In the genomic region with DNA sequence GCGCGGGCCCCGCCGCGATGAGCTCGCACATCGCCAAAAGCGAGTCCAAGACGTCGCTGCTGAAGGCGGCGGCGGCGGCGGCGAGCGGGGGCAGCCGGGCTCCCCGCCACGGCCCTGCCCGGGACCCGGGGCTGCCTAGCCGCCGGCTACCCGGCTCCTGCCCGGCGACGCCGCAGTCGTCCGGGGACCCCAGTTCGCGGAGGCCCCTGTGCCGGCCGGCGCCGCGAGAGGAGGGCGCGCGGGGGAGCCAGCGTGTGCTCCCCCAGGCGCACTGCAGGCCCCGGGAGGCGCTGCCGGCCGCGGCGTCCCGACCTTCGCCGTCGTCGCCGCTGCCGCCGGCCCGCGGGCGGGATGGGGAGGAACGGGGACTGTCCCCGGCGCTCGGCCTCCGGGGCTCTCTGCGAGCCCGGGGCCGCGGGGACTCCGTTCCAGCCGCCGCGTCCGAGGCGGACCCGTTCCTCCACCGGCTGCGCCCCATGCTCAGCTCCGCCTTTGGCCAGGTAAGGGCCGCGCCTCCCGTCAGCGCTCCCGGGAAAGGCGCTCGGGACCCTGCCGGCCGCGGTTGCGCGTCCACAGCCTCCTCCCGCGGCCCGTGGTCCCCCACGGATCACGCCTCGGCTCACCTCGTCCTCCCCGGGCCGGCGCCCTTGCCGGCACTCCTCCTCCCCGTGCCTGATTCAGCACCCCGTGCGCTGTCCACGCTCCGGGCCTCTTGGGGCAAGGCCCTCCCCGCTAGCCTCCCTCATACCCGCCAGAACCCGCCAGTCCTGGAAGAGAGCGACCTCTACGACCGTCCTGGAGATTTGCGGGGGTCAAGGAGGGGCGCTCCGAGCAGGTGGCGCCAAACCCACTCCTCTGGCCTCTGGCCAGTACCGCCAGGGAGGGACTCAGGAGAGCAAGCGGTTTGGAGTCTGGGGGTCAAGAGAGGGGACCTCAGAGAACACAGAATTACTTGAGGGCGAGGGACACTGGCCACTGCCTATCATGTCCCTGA, we compare ENCODE assay signal across 7 cellular contexts. TPM values are rescaled to one million over a fixed set of nuclear protein-coding genes. Genes with fewer than 3 reads are reported as not detected.
DNase-seq lines count a peak whose midpoint lies in the region; ATAC-seq and TF ChIP-seq lines count a peak whose summit lies in the region.

No MANE protein-coding gene starts in this region.

- peaks cover 5% of the 10 kb centered on the region for H3K4me1 ChIP-seq in RWPE2 (ENCODE audit: insufficient read depth, poor library complexity, severe bottlenecking)
- H3K4me1 ChIP-seq in right atrium auricular region = peaks cover 0 to 15% of the 10 kb centered on the region in 2 donors
- peaks cover 7 to 11% (median 10%) of the 10 kb centered on the region in 3 donors for H3K4me1 ChIP-seq in skeletal muscle tissue (ENCODE audit: control insufficient read depth in 3 of 3, insufficient read depth in 3 of 3, low read length in 3 of 3)

- no peaks in the 10 kb centered on the region for H3K9me3 ChIP-seq in RWPE2 (ENCODE audit: severe bottlenecking)
- no peaks in the 10 kb centered on the region for H3K9me3 ChIP-seq in right atrium auricular region
- no peaks in the 10 kb centered on the region for H3K9me3 ChIP-seq in skeletal muscle tissue (ENCODE audit: control insufficient read depth in 3 of 3, low read length in 3 of 3)

- no peak for TF ChIP-seq CTCF in RWPE2 (IDR thresholded peaks at IDR 0.05; ENCODE audit: poor library complexity, severe bottlenecking)
- no peak for TF ChIP-seq CTCF in right atrium auricular region (IDR thresholded peaks at IDR 0.05)

- H3K36me3 ChIP-seq in RWPE2 (ENCODE audit: low read depth) = no peaks in the 10 kb centered on the region
- no peaks in the 10 kb centered on the region for H3K36me3 ChIP-seq in right atrium auricular region
- H3K36me3 ChIP-seq in skeletal muscle tissue (ENCODE audit: control insufficient read depth in 3 of 3, insufficient read depth in 3 of 3, low read length in 3 of 3) = no peaks in the 10 kb centered on the region

- DNase-seq in RWPE2 (ENCODE audit: low spot score) (no peak), right atrium auricular region (ENCODE audit: low spot score) (no peak), Ammon's horn (ENCODE audit: low spot score) (no peak)
- peak; percentile 79 for DNase-seq in activated naive CD8-positive, alpha-beta T cell treated with anti-CD3 and anti-CD28 coated beads, Interleukin-2, amount 10 ng/mL, durations not matched to agents 7 days and 5 days

- no peak overlapping the region for H3K9ac ChIP-seq in skeletal muscle tissue (ENCODE audit: low read depth in 1 of 3, low read length in 3 of 3)

- H3K36me3 Mint-ChIP-seq in activated naive CD8-positive, alpha-beta T cell treated with anti-CD3 and anti-CD28 coated beads, Interleukin-2, amount 10 ng/mL, durations not matched to agents 7 days and 5 days = no peaks in the 10 kb centered on the region

- peaks cover 5% of the 10 kb centered on the region for H3K4me1 Mint-ChIP-seq in activated naive CD8-positive, alpha-beta T cell treated with anti-CD3 and anti-CD28 coated beads, Interleukin-2, amount 10 ng/mL, durations not matched to agents 7 days and 5 days

- peak overlapping the region; percentile 43 for H3K4me3 ChIP-seq in RWPE2 (ENCODE audit: severe bottlenecking)
- H3K4me3 ChIP-seq in right atrium auricular region = peak overlapping the region; percentile 34 to 54
- H3K4me3 ChIP-seq in skeletal muscle tissue (ENCODE audit: low read length in 3 of 3) = peak overlapping the region in 2 of 3 donors; percentile 45 to 49

- H3K27me3 ChIP-seq in RWPE2 (ENCODE audit: insufficient read depth, poor library complexity, severe bottlenecking) (peaks cover 15% of the 10 kb centered on the region), right atrium auricular region (peaks cover 0 to 16% of the 10 kb centered on the region in 2 donors), skeletal muscle tissue (ENCODE audit: control insufficient read depth in 3 of 3, insufficient read depth in 3 of 3, low read length in 3 of 3) (peaks cover 34 to 58% (median 34%) of the 10 kb centered on the region in 3 donors)

- peak; percentile 28 for ATAC-seq in GM18861 (IDR thresholded peaks at IDR 0.05; ENCODE audit: unreplicated experiment)
- peak; percentile 23 for ATAC-seq in HG02970 (IDR thresholded peaks at IDR 0.05; ENCODE audit: low FRiP score, unreplicated experiment)
- ATAC-seq in RWPE2 (ENCODE audit: low read depth) = peak; percentile 82
- peak; percentile 77 for ATAC-seq in activated naive CD8-positive, alpha-beta T cell treated with anti-CD3 and anti-CD28 coated beads, Interleukin-2, amount 10 ng/mL, durations not matched to agents 7 days and 5 days (ENCODE audit: low read depth)

- H3K9me3 Mint-ChIP-seq in activated naive CD8-positive, alpha-beta T cell treated with anti-CD3 and anti-CD28 coated beads, Interleukin-2, amount 10 ng/mL, durations not matched to agents 7 days and 5 days = no peaks in the 10 kb centered on the region

- H3K4me3 Mint-ChIP-seq in activated naive CD8-positive, alpha-beta T cell treated with anti-CD3 and anti-CD28 coated beads, Interleukin-2, amount 10 ng/mL, durations not matched to agents 7 days and 5 days = peak overlapping the region; percentile 77

- H3K27ac Mint-ChIP-seq in activated naive CD8-positive, alpha-beta T cell treated with anti-CD3 and anti-CD28 coated beads, Interleukin-2, amount 10 ng/mL, durations not matched to agents 7 days and 5 days = no peak overlapping the region

- H3K27ac ChIP-seq in RWPE2 (ENCODE audit: poor library complexity, severe bottlenecking) (no peak overlapping the region), right atrium auricular region (no peak overlapping the region), skeletal muscle tissue (ENCODE audit: low read depth, low read length) (no peak overlapping the region)

- POLR2A ChIA-PET in activated naive CD8-positive, alpha-beta T cell treated with anti-CD3 and anti-CD28 coated beads, Interleukin-2, amount 10 ng/mL, durations not matched to agents 7 days and 5 days (lab: Charles Lee) = no interaction called here

- peaks cover 57% of the 10 kb centered on the region for H3K27me3 Mint-ChIP-seq in activated naive CD8-positive, alpha-beta T cell treated with anti-CD3 and anti-CD28 coated beads, Interleukin-2, amount 10 ng/mL, durations not matched to agents 7 days and 5 days

RNA-seq across cellular contexts. Expression of gene CABP1, which starts 0.7 kb away (rescaled TPM):
- total RNA-seq in activated naive CD8-positive, alpha-beta T cell treated with anti-CD3 and anti-CD28 coated beads, Interleukin-2, amount 10 ng/mL, durations not matched to agents 7 days and 5 days = 1 to 10 TPM; 1.4 to 1.7 TPM
- 1 to 10 TPM in 1 of 2 donors, under 1 TPM in 1; 0.71 to 2.0 TPM for total RNA-seq in right atrium auricular region
- 0.52 TPM for total RNA-seq in skeletal muscle tissue

RNA-seq across cellular contexts. Expression of gene MLEC, which starts 45.8 kb away (rescaled TPM):
- 10 to 100 TPM; 64.5 to 76.1 TPM for total RNA-seq in activated naive CD8-positive, alpha-beta T cell treated with anti-CD3 and anti-CD28 coated beads, Interleukin-2, amount 10 ng/mL, durations not matched to agents 7 days and 5 days
- total RNA-seq in right atrium auricular region = 100 to 1,000 TPM in 1 of 2 donors, 10 to 100 TPM in 1; 89.7 to 179 TPM
- 50.6 TPM for total RNA-seq in skeletal muscle tissue

RNA-seq across cellular contexts. Expression of gene POP5, which starts 59.9 kb away (rescaled TPM):
- 10 to 100 TPM; 59.4 to 62.3 TPM for total RNA-seq in activated naive CD8-positive, alpha-beta T cell treated with anti-CD3 and anti-CD28 coated beads, Interleukin-2, amount 10 ng/mL, durations not matched to agents 7 days and 5 days
- total RNA-seq in right atrium auricular region = 10 to 100 TPM; 21.8 to 33.9 TPM
- 29.2 TPM for total RNA-seq in skeletal muscle tissue

Comparison
In these comparisons a context has a peak if more than half of its experiments do, and no peak if none do; other contexts are left out.
1. ATAC-seq: peak in every context shown above with its lines; median percentile 82 in RWPE2; 77 in activated naive CD8-positive, alpha-beta T cell treated with anti-CD3 and anti-CD28 coated beads, Interleukin-2, amount 10 ng/mL, durations not matched to agents 7 days and 5 days; 28 in GM18861; 23 in HG02970.